Comparison of ENCODE assay signal across 30 cellular contexts in genomic region chr2:151021747-151022450, GRCh38.
"Had no signal": no experiment of that assay in that cellular context is flagged by ENCODE, and none has a peak within 500 bp of the region (broad histone marks: within the 10 kb centered on the region; RNA-seq: fewer than 3 reads in every experiment).

No MANE protein-coding gene starts in this region.

- ATAC-seq: activated naive CD8-positive, alpha-beta T cell treated with anti-CD3 and anti-CD28 coated beads, Interleukin-2, amount 50 U/mL, for 24 hours; foreskin keratinocyte; sciatic nerve; stimulated activated effector memory CD8-positive, alpha-beta T cell treated with anti-CD3 and anti-CD28 coated beads, Interleukin-12 subunit alpha, Interleukin-12 subunit beta, amount 100 ng/mL, for 72 hours; T-helper 17 cell had no signal

- H3K36me3 ChIP-seq: breast epithelium, colonic mucosa, heart left ventricle, ovary, uterus had no signal

- H3K4me1 ChIP-seq: breast epithelium, colonic mucosa, foreskin keratinocyte, heart left ventricle, uterus had no signal

- H3K27me3 Mint-ChIP-seq: type B pancreatic cell had no signal

- H3K4me3 Mint-ChIP-seq: activated CD4-positive, alpha-beta memory T cell treated with anti-CD3 and anti-CD28 coated beads for 36 hours; activated CD4-positive, alpha-beta T cell treated with anti-CD3 and anti-CD28 coated beads, Interleukin-2, amount 10 ng/mL, durations not matched to agents 24 days and 14 days; activated naive CD4-positive, alpha-beta T cell treated with anti-CD3 and anti-CD28 coated beads, Interleukin-2, amount 50 U/mL, for 24 hours; activated naive CD8-positive, alpha-beta T cell treated with anti-CD3 and anti-CD28 coated beads, Interleukin-2, amount 50 U/mL, for 24 hours; activated T-cell treated with anti-CD3 and anti-CD28 coated beads, Interleukin-2, amount 50 U/mL, for 24 hours; immature natural killer cell; stimulated activated effector memory CD8-positive, alpha-beta T cell treated with anti-CD3 and anti-CD28 coated beads, Interleukin-12 subunit alpha, Interleukin-12 subunit beta, amount 100 ng/mL, for 72 hours; stimulated activated naive CD8-positive, alpha-beta T cell treated with anti-CD3 and anti-CD28 coated beads, Interleukin-15, Interleukin-2, amounts not matched to agents 100 ng/mL and 50 ng/mL, for 24 hours; T-helper 17 cell; type B pancreatic cell had no signal

- H3K36me3 Mint-ChIP-seq: activated CD4-positive, alpha-beta memory T cell treated with anti-CD3 and anti-CD28 coated beads for 36 hours; activated naive CD4-positive, alpha-beta T cell treated with anti-CD3 and anti-CD28 coated beads, Interleukin-2, amount 50 U/mL, for 24 hours; immature natural killer cell; naive B cell; stimulated activated effector memory CD8-positive, alpha-beta T cell treated with anti-CD3 and anti-CD28 coated beads, Interleukin-12 subunit alpha, Interleukin-12 subunit beta, amount 100 ng/mL, for 72 hours; type B pancreatic cell had no signal

- H3K4me3 ChIP-seq: breast epithelium, colonic mucosa, heart left ventricle, lung, ovary, uterus had no signal

- H3K27ac Mint-ChIP-seq: activated CD4-positive, alpha-beta memory T cell treated with anti-CD3 and anti-CD28 coated beads for 36 hours; activated CD4-positive, alpha-beta T cell treated with anti-CD3 and anti-CD28 coated beads, Interleukin-2, amount 10 ng/mL, durations not matched to agents 24 days and 14 days; activated naive CD4-positive, alpha-beta T cell treated with anti-CD3 and anti-CD28 coated beads, Interleukin-2, amount 50 U/mL, for 24 hours; activated naive CD8-positive, alpha-beta T cell treated with anti-CD3 and anti-CD28 coated beads, Interleukin-2, amount 50 U/mL, for 24 hours; activated T-cell treated with anti-CD3 and anti-CD28 coated beads, Interleukin-2, amount 50 U/mL, for 24 hours; immature natural killer cell; naive B cell; progenitor cell of endocrine pancreas; stimulated activated effector memory CD8-positive, alpha-beta T cell treated with anti-CD3 and anti-CD28 coated beads, Interleukin-12 subunit alpha, Interleukin-12 subunit beta, amount 100 ng/mL, for 72 hours; stimulated activated naive CD8-positive, alpha-beta T cell treated with anti-CD3 and anti-CD28 coated beads, Interleukin-15, Interleukin-2, amounts not matched to agents 100 ng/mL and 50 ng/mL, for 24 hours; T-helper 17 cell; type B pancreatic cell had no signal

- DNase-seq: activated CD4-positive, alpha-beta memory T cell treated with anti-CD3 and anti-CD28 coated beads for 36 hours; activated CD4-positive, alpha-beta T cell treated with anti-CD3 and anti-CD28 coated beads, Interleukin-2, amount 10 ng/mL, durations not matched to agents 24 days and 14 days; activated CD4-positive, CD25-positive, alpha-beta regulatory T cell treated with anti-CD3 and anti-CD28 coated beads, Interleukin-2, amount 50 U/mL, for 72 hours; activated CD8-positive, alpha-beta memory T cell treated with anti-CD3 and anti-CD28 coated beads, Interleukin-2, amount 50 U/mL, for 48 hours; activated gamma-delta T cell treated with Interleukin-2 at 50 U/mL for 16 hours; activated naive CD8-positive, alpha-beta T cell treated with anti-CD3 and anti-CD28 coated beads, Interleukin-2, amount 50 U/mL, for 24 hours; activated T-cell treated with anti-CD3 and anti-CD28 coated beads, Interleukin-2, amount 50 U/mL, for 24 hours; central memory CD4-positive, alpha-beta T cell; colonic mucosa; effector memory CD4-positive, alpha-beta T cell; foreskin keratinocyte; heart left ventricle; hypothalamus; immature natural killer cell; mesendoderm; naive B cell; ovary; small intestine; stimulated activated CD4-positive, alpha-beta T cell treated with anti-CD3 and anti-CD28 coated beads, Interleukin-4, amount 100 ng/mL, for 24 hours; T-helper 17 cell; T1000; uterus had no signal

- H3K27ac ChIP-seq: breast epithelium, colonic mucosa, foreskin keratinocyte, heart left ventricle, ovary, uterus had no signal

- H3K9me3 ChIP-seq: breast epithelium, colonic mucosa, ovary, uterus had no signal

- H3K4me1 Mint-ChIP-seq: activated CD4-positive, alpha-beta T cell treated with anti-CD3 and anti-CD28 coated beads, Interleukin-2, amount 10 ng/mL, durations not matched to agents 24 days and 14 days; activated naive CD4-positive, alpha-beta T cell treated with anti-CD3 and anti-CD28 coated beads, Interleukin-2, amount 50 U/mL, for 24 hours; activated naive CD8-positive, alpha-beta T cell treated with anti-CD3 and anti-CD28 coated beads, Interleukin-2, amount 50 U/mL, for 24 hours; immature natural killer cell; naive B cell; stimulated activated effector memory CD8-positive, alpha-beta T cell treated with anti-CD3 and anti-CD28 coated beads, Interleukin-12 subunit alpha, Interleukin-12 subunit beta, amount 100 ng/mL, for 72 hours; T-helper 17 cell had no signal

- H3K9me3 Mint-ChIP-seq: activated CD4-positive, alpha-beta T cell treated with anti-CD3 and anti-CD28 coated beads, Interleukin-2, amount 10 ng/mL, durations not matched to agents 24 days and 14 days; activated naive CD4-positive, alpha-beta T cell treated with anti-CD3 and anti-CD28 coated beads, Interleukin-2, amount 50 U/mL, for 24 hours; activated naive CD8-positive, alpha-beta T cell treated with anti-CD3 and anti-CD28 coated beads, Interleukin-2, amount 50 U/mL, for 24 hours; activated T-cell treated with anti-CD3 and anti-CD28 coated beads, Interleukin-2, amount 50 U/mL, for 24 hours; stimulated activated naive CD8-positive, alpha-beta T cell treated with anti-CD3 and anti-CD28 coated beads, Interleukin-15, Interleukin-2, amounts not matched to agents 100 ng/mL and 50 ng/mL, for 24 hours had no signal

- H3K27me3 ChIP-seq: breast epithelium, colonic mucosa, foreskin keratinocyte, heart left ventricle, ovary, uterus had no signal
